ENCODE assay signal across 1 cellular context in the genomic region with DNA sequence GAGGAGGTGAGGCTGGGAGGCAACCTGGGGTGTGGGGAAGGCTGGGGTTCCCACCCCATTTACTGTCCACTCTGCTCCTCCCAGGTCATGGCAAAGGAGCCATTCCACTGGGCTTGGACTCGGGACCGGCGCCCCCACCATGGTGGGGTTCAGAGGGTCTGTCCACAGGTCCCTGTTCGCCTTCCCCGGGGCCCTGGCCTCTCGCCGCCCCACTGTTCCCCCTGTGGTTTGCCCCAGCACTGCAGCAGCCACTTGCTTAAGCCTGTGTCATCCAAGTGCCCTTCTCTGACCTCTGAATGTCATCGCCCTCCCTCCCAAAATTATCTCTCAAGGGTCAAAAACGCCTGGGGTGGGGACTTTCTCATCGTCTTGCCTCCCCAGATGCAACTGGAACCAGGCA.
TF ChIP-seq lines count a peak whose summit lies in the region.

No MANE protein-coding gene starts in this region.

TF ChIP-seq in GM23338, 12 proteins besides CTCF, POLR2A, EP300 and RAD21:
- TF ChIP-seq NANOG (IDR thresholded peaks at IDR 0.05; ENCODE audit: borderline replicate concordance) (no peak), JUNB (IDR thresholded peaks at IDR 0.05; ENCODE audit: unreplicated experiment) (no peak), ETS1 (IDR thresholded peaks at IDR 0.05) (no peak), EZH2phosphoT487 (IDR thresholded peaks at IDR 0.05; ENCODE audit: unreplicated experiment) (no peak), ZNF462 (CRISPR knock-in tag; IDR thresholded peaks at IDR 0.05) (no peak), CREB1 (CRISPR knock-in tag; IDR thresholded peaks at IDR 0.05; ENCODE audit: low read depth) (no peak), ZNF114 (CRISPR knock-in tag; IDR thresholded peaks at IDR 0.05) (no peak), POLR2AphosphoS5 (IDR thresholded peaks at IDR 0.05; ENCODE audit: low read depth) (no peak), STAT1 (IDR thresholded peaks at IDR 0.05; ENCODE audit: unreplicated experiment) (no peak), EZH2 (IDR thresholded peaks at IDR 0.05; ENCODE audit: low read depth, unreplicated experiment) (no peak), ZNF331 (CRISPR knock-in tag; IDR thresholded peaks at IDR 0.05; ENCODE audit: low read depth) (no peak)
- TF ChIP-seq, protein P1, sequence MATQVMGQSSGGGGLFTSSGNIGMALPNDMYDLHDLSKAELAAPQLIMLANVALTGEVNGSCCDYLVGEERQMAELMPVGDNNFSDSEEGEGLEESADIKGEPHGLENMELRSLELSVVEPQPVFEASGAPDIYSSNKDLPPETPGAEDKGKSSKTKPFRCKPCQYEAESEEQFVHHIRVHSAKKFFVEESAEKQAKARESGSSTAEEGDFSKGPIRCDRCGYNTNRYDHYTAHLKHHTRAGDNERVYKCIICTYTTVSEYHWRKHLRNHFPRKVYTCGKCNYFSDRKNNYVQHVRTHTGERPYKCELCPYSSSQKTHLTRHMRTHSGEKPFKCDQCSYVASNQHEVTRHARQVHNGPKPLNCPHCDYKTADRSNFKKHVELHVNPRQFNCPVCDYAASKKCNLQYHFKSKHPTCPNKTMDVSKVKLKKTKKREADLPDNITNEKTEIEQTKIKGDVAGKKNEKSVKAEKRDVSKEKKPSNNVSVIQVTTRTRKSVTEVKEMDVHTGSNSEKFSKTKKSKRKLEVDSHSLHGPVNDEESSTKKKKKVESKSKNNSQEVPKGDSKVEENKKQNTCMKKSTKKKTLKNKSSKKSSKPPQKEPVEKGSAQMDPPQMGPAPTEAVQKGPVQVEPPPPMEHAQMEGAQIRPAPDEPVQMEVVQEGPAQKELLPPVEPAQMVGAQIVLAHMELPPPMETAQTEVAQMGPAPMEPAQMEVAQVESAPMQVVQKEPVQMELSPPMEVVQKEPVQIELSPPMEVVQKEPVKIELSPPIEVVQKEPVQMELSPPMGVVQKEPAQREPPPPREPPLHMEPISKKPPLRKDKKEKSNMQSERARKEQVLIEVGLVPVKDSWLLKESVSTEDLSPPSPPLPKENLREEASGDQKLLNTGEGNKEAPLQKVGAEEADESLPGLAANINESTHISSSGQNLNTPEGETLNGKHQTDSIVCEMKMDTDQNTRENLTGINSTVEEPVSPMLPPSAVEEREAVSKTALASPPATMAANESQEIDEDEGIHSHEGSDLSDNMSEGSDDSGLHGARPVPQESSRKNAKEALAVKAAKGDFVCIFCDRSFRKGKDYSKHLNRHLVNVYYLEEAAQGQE (IDR thresholded peaks at IDR 0.05; ENCODE audit: unreplicated experiment), result no peak
TF ChIP-seq in GM23338: peak in this region for 0.
